In the genomic region with DNA sequence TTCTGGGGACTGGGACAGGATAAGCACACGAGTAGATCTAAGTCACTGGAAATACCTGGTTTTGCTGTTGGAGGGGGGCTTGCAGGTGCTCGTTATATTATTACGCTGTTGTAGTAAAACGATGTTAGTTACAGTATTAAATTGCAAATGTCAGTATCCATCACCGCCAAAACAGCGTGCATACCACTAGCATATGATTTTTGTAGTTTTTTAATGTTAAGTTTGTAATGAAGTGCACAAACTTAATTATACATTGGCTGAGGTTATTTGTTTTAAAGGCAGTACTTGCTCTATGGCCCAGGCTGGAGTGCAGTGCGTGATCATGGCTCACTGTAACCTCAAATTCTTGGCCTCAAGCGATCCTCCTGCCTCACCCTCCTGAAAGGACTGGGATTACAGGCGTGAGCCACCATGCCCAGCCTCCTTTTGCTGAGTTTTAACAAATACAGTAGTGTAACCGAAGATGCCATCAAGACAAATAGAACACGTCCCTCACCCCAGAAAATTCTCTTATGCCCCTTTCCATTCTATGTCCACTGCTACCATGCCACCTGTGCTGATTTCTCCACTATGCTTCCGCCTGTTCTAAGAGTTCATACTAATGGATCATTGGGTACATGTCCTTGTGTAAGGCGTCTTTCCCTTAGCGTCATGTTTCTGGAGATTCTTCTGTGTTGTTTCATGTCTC, we compare ENCODE assay signal across 9 cellular contexts. TPM values are rescaled to one million over a fixed set of nuclear protein-coding genes. Genes with fewer than 3 reads are reported as not detected.
DNase-seq lines count a peak whose midpoint lies in the region; ATAC-seq and TF ChIP-seq lines count a peak whose summit lies in the region.
"Had no signal": no experiment of that assay in that cellular context is flagged by ENCODE, and none has a peak within 500 bp of the region (broad histone marks: within the 10 kb centered on the region; RNA-seq: fewer than 3 reads in every experiment).

No MANE protein-coding gene starts in this region.

- 90 to 91% methylated on average over 14 of the region's 14 CpGs for WGBS in endodermal cell (ENCODE audit: insufficient coverage in 1 of 2, insufficient read length in 1 of 2), 2 experiments

- no peak for DNase-seq in CD4-positive, alpha-beta T cell
- no peak for DNase-seq in endodermal cell
- DNase-seq in MV-4-11 (lab: John Stamatoyannopoulos, UW) = no peak
- DNase-seq in NCI-H2081 treated with DMSO at 0.1 percent for 48 hours (lab: John Stamatoyannopoulos, UW) = no peak
- no peak for DNase-seq in stimulated activated CD4-positive, alpha-beta T cell treated with anti-CD3 and anti-CD28 coated beads, Interleukin-4, amount 100 ng/mL, for 1 hour

- H3K4me1 ChIP-seq in endodermal cell (ENCODE audit: control insufficient read depth, insufficient read depth, low read length) (no peaks in the 10 kb centered on the region), neutrophil (ENCODE audit: control insufficient read depth in 1 of 2, insufficient read depth in 1 of 2, low read depth in 1 of 2, low read length in 1 of 2) (peaks cover 66 to 71% of the 10 kb centered on the region in 2 experiments)

- H3K9me3 ChIP-seq in CD4-positive, alpha-beta T cell (ENCODE audit: control insufficient read depth, low read length) = no peaks in the 10 kb centered on the region
- H3K9me3 ChIP-seq in endodermal cell (ENCODE audit: control insufficient read depth, low read length) (no peaks in the 10 kb centered on the region), neutrophil (no peaks in the 10 kb centered on the region)

- H3K4me3 ChIP-seq in endodermal cell (ENCODE audit: low read length) (peak overlapping the region; percentile 71), neutrophil (ENCODE audit: low read depth in 1 of 2, low read length in 1 of 2) (peak overlapping the region; percentile 64 to 98)

- H3K9ac ChIP-seq in endodermal cell (ENCODE audit: extremely low read depth, low read length, poor library complexity, severe bottlenecking) = no peak overlapping the region

- intact Hi-C loops in CD4-positive, alpha-beta T cell (cut with DNase I, micrococcal nuclease) = loop anchor here in 1 of 2 experiments (10.0 kb wide), 3 partner anchors 59 to 259 kb away; a partner anchor contains a TSS

- H3K36me3 ChIP-seq in endodermal cell (ENCODE audit: control insufficient read depth, insufficient read depth, low read length) (no peaks in the 10 kb centered on the region), neutrophil (no peaks in the 10 kb centered on the region)
- H3K36me3 ChIP-seq: cardiac muscle cell had no signal

- no peak for ATAC-seq in CD4-positive, alpha-beta T cell (ENCODE audit: poor library complexity)
- no peak for ATAC-seq in GM21717 (IDR thresholded peaks at IDR 0.05; ENCODE audit: unreplicated experiment)

- H3K36me3 Mint-ChIP-seq in CD4-positive, alpha-beta T cell (ENCODE audit: low read depth) = peaks cover 18% of the 10 kb centered on the region
- H3K36me3 Mint-ChIP-seq in endodermal cell (ENCODE audit: low read depth) = no peaks in the 10 kb centered on the region

- H3K27me3 Mint-ChIP-seq in CD4-positive, alpha-beta T cell = no peaks in the 10 kb centered on the region
- peaks cover 23% of the 10 kb centered on the region for H3K27me3 Mint-ChIP-seq in endodermal cell (ENCODE audit: insufficient read depth)

- CTCF ChIA-PET in CD4-positive, alpha-beta T cell (lab: Charles Lee) = no interaction called here

- POLR2A ChIA-PET in CD4-positive, alpha-beta T cell (lab: Charles Lee) = interaction anchor here (0.6 to 3.2 kb wide), 6 partner anchors 8 to 163 kb away, joined by 3 to 34 read pairs (median 6); a partner anchor contains a TSS

- peaks cover 63% of the 10 kb centered on the region for H3K4me1 Mint-ChIP-seq in CD4-positive, alpha-beta T cell (ENCODE audit: low read depth)
- H3K4me1 Mint-ChIP-seq in endodermal cell = peaks cover 16% of the 10 kb centered on the region

- no peaks in the 10 kb centered on the region for H3K9me3 Mint-ChIP-seq in CD4-positive, alpha-beta T cell
- no peaks in the 10 kb centered on the region for H3K9me3 Mint-ChIP-seq in endodermal cell

- H3K27ac ChIP-seq in CD4-positive, alpha-beta T cell (ENCODE audit: low read depth, low read length) = no peak overlapping the region
- H3K27ac ChIP-seq in endodermal cell (ENCODE audit: low read depth, low read length) (no peak overlapping the region), neutrophil (peak overlapping the region; percentile 99)
- H3K27ac ChIP-seq: cardiac muscle cell had no signal

- no peak for TF ChIP-seq CTCF in CD4-positive, alpha-beta T cell (IDR thresholded peaks at IDR 0.05)
- no peak for TF ChIP-seq CTCF in endodermal cell (conservative IDR thresholded peaks at IDR 0.05)
- no peak for TF ChIP-seq CTCF in neutrophil (IDR thresholded peaks at IDR 0.05)

- H3K27me3 ChIP-seq in CD4-positive, alpha-beta T cell (ENCODE audit: control insufficient read depth, insufficient read depth, low read length) = no peaks in the 10 kb centered on the region
- H3K27me3 ChIP-seq in endodermal cell (ENCODE audit: control insufficient read depth, insufficient read depth, low read length, poor library complexity, severe bottlenecking) = no peaks in the 10 kb centered on the region
- H3K27me3 ChIP-seq in neutrophil = no peaks in the 10 kb centered on the region

- peak overlapping the region; percentile 65 for H3K27ac Mint-ChIP-seq in CD4-positive, alpha-beta T cell
- no peak overlapping the region for H3K27ac Mint-ChIP-seq in endodermal cell

- H3K4me3 Mint-ChIP-seq in CD4-positive, alpha-beta T cell = peak overlapping the region; percentile 78
- peak overlapping the region; percentile 59 for H3K4me3 Mint-ChIP-seq in endodermal cell

TF ChIP-seq in PFSK-1, 5 proteins besides CTCF, POLR2A, EP300 and RAD21:
- TF ChIP-seq POLR2AphosphoS5 (IDR thresholded peaks at IDR 0.05; ENCODE audit: low read depth, low read length) (peak; percentile 44), SIN3A (IDR thresholded peaks at IDR 0.05; ENCODE audit: borderline replicate concordance, insufficient read depth, low read length) (no peak), TAF1 (IDR thresholded peaks at IDR 0.05; ENCODE audit: borderline replicate concordance, insufficient read depth, low read length) (no peak), FOXP2 (optimal IDR thresholded peaks at IDR 0.05; ENCODE audit: borderline replicate concordance, extremely low read depth, extremely low read length, insufficient read depth) (no peak)
- TF ChIP-seq, protein P1, sequence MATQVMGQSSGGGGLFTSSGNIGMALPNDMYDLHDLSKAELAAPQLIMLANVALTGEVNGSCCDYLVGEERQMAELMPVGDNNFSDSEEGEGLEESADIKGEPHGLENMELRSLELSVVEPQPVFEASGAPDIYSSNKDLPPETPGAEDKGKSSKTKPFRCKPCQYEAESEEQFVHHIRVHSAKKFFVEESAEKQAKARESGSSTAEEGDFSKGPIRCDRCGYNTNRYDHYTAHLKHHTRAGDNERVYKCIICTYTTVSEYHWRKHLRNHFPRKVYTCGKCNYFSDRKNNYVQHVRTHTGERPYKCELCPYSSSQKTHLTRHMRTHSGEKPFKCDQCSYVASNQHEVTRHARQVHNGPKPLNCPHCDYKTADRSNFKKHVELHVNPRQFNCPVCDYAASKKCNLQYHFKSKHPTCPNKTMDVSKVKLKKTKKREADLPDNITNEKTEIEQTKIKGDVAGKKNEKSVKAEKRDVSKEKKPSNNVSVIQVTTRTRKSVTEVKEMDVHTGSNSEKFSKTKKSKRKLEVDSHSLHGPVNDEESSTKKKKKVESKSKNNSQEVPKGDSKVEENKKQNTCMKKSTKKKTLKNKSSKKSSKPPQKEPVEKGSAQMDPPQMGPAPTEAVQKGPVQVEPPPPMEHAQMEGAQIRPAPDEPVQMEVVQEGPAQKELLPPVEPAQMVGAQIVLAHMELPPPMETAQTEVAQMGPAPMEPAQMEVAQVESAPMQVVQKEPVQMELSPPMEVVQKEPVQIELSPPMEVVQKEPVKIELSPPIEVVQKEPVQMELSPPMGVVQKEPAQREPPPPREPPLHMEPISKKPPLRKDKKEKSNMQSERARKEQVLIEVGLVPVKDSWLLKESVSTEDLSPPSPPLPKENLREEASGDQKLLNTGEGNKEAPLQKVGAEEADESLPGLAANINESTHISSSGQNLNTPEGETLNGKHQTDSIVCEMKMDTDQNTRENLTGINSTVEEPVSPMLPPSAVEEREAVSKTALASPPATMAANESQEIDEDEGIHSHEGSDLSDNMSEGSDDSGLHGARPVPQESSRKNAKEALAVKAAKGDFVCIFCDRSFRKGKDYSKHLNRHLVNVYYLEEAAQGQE (IDR thresholded peaks at IDR 0.05; ENCODE audit: insufficient read depth in 1 of 2, low read depth in 2 of 2, low read length in 2 of 2) = no peak

RNA-seq across cellular contexts. Expression of a gene that starts 20.7 kb away (rescaled TPM):
- total RNA-seq in CD4-positive, alpha-beta T cell = 100 to 1,000 TPM; 277 to 286 TPM
- polyA plus RNA-seq in PFSK-1 (2012; ENCODE audit: insufficient read length, low read depth) = 269 TPM
- 100 to 1,000 TPM; 104 to 143 TPM for total RNA-seq in endodermal cell
- polyA plus RNA-seq in endodermal cell (2013, experiment 1 of 2) = 101 TPM
- polyA plus RNA-seq in endodermal cell (2013, experiment 2 of 2) = 74.7 TPM

RNA-seq across cellular contexts. Expression of a gene that starts 23.2 kb away (rescaled TPM):
- total RNA-seq in CD4-positive, alpha-beta T cell = 100 to 1,000 TPM; 225 to 234 TPM
- polyA plus RNA-seq in PFSK-1 (2012; ENCODE audit: insufficient read length, low read depth) = not detected
- under 1 TPM; 0.55 to 0.80 TPM for total RNA-seq in endodermal cell
- polyA plus RNA-seq in endodermal cell (2013, experiment 1 of 2) = 0.75 TPM
- polyA plus RNA-seq in endodermal cell (2013, experiment 2 of 2) = 0.58 TPM
- total RNA-seq: cardiac muscle cell had no signal

RNA-seq across cellular contexts. Expression of a gene that starts 39.3 kb away (rescaled TPM):
- 1 to 10 TPM; 2.1 to 3.1 TPM for total RNA-seq in CD4-positive, alpha-beta T cell
- polyA plus RNA-seq in PFSK-1 (2012; ENCODE audit: insufficient read length, low read depth) = 0.21 TPM
- total RNA-seq in endodermal cell = not detected
- 0.50 TPM for polyA plus RNA-seq in endodermal cell (2013, experiment 1 of 2)
- polyA plus RNA-seq in endodermal cell (2013, experiment 2 of 2) = 0.12 TPM
- total RNA-seq: cardiac muscle cell had no signal
- polyA plus RNA-seq: cardiac muscle cell had no signal

Comparison
In these comparisons a context has a peak if more than half of its experiments do, and no peak if none do; other contexts are left out.
1. RNA of a gene that starts 23.2 kb away (total RNA-seq): 225 to 234 TPM in CD4-positive, alpha-beta T cell; 0.55 to 0.80 TPM in endodermal cell; every median in the first group is over 100 times any median in the second.